In genomic region chr3:51373658-51374421, GRCh38 we compare ENCODE assay signal across 31 cellular contexts. TPM values are rescaled to one million over a fixed set of nuclear protein-coding genes. Genes with fewer than 3 reads are reported as not detected.
DNase-seq lines count a peak whose midpoint lies in the region; ATAC-seq, FAIRE-seq and TF ChIP-seq lines count a peak whose summit lies in the region.
"Had no signal": no experiment of that assay in that cellular context is flagged by ENCODE, and none has a peak within 500 bp of the region (broad histone marks: within the 10 kb centered on the region; RNA-seq: fewer than 3 reads in every experiment).

No MANE protein-coding gene starts in this region.

- H3K4ac ChIP-seq in mesenchymal stem cell (ENCODE audit: low read depth in 1 of 2, low read length in 2 of 2): no peak overlapping the region

- no peak overlapping the region for H3K4me2 ChIP-seq in HepG2 (ENCODE audit: low read depth, low read length)
- H3K4me2 ChIP-seq in mesenchymal stem cell (ENCODE audit: low read length, poor library complexity, severe bottlenecking): no peak overlapping the region
- H3K4me2 ChIP-seq: KMS-11 had no signal

- no peak overlapping the region for H2BK12ac ChIP-seq in mesenchymal stem cell (ENCODE audit: low read length in 2 of 2)

- POLR2A ChIA-PET in HepG2 (lab: Yijun Ruan, JAX): no interaction called here

- FAIRE-seq in HepG2 (lab: Jason Lieb, UNC): no peak
- FAIRE-seq: GM12892, RCC 7860 had no signal

- no peak for TF ChIP-seq POLR2A in HepG2 (IDR thresholded peaks at IDR 0.05; ENCODE audit: insufficient read depth in 1 of 2, low read depth in 2 of 2, low read length in 2 of 2)

- TF ChIP-seq RAD21 in liver (IDR thresholded peaks at IDR 0.05) (no peak), HepG2 (CRISPR knock-in tag; IDR thresholded peaks at IDR 0.05) (no peak)

- H2BK120ac ChIP-seq in mesenchymal stem cell (ENCODE audit: low read depth, low read length): no peak overlapping the region

- H3K27ac ChIP-seq in liver (ENCODE audit: low read depth in 1 of 2, low read length in 2 of 2) (no peak overlapping the region), HepG2 (ENCODE audit: extremely low read length, insufficient read depth, low read length) (no peak overlapping the region), mesenchymal stem cell (ENCODE audit: low read length, poor library complexity, severe bottlenecking) (no peak overlapping the region)
- H3K27ac ChIP-seq: 22Rv1, C4-2B, KMS-11, SJSA1 had no signal

- no peak for TF ChIP-seq EP300 in HepG2 (IDR thresholded peaks at IDR 0.05; ENCODE audit: low read depth in 2 of 2, low read length in 2 of 2)
- no peak for TF ChIP-seq EP300 in HepG2 (CRISPR knock-in tag; IDR thresholded peaks at IDR 0.05; ENCODE audit: borderline replicate concordance)

- 54% methylated on average over 5 of the region's 5 CpGs for WGBS in liver
- WGBS in HepG2 (ENCODE audit: low lambda C conversion rate): 20% methylated on average over 5 of the region's 5 CpGs
- 89% methylated on average over 5 of the region's 5 CpGs for WGBS in mesenchymal stem cell

- H3K36me3 Mint-ChIP-seq in nephron progenitor cell (ENCODE audit: low read depth): no peaks in the 10 kb centered on the region
- H3K36me3 Mint-ChIP-seq: CD8-positive, alpha-beta memory T cell; IgD-negative memory B cell had no signal

- in situ Hi-C loops in HepG2 (cut with HindIII; ENCODE audit: extremely low pct_ligation_motif_present, low pct_unique_long_range_greater_than_20kb): loop anchor here (5.0 to 10.0 kb wide), 3 partner anchors 269 to 757 kb away; partner anchors contain the start of gene MAPKAPK3

- CTCF ChIA-PET in HepG2 (lab: Yijun Ruan, JAX; ENCODE audit: low intra/inter-chr PET ratio, low total read pairs): no interaction called here

- H3K27me3 Mint-ChIP-seq in nephron progenitor cell (ENCODE audit: low read depth, poor library complexity): peaks cover 7% of the 10 kb centered on the region

- intact Hi-C loops in HepG2 (cut with micrococcal nuclease; ENCODE audit: unreplicated experiment): loop anchor here (2.0 kb wide), 1 partner anchor 403 kb away; no protein-coding TSS in a partner anchor

- peak overlapping the region; percentile 69 for H3K27ac Mint-ChIP-seq in nephron progenitor cell
- H3K27ac Mint-ChIP-seq: B cell; CD8-positive, alpha-beta memory T cell; HFFc6; IgD-negative memory B cell had no signal

- no peak overlapping the region for H3K14ac ChIP-seq in mesenchymal stem cell (ENCODE audit: low read length in 2 of 2)

- H3K4me3 ChIP-seq in liver (ENCODE audit: low read depth in 1 of 3, low read length in 3 of 3) (no peak overlapping the region), HepG2 (replicated peaks in 1 of 3; ENCODE audit: insufficient read depth in 1 of 3, low read depth in 2 of 3, low read length in 3 of 3) (no peak overlapping the region), mesenchymal stem cell (ENCODE audit: insufficient read depth in 1 of 2, low read depth in 1 of 2, low read length in 2 of 2) (no peak overlapping the region)
- H3K4me3 ChIP-seq: HAP-1, SJSA1 had no signal

- H3K79me2 ChIP-seq in HepG2 (ENCODE audit: insufficient read depth, low read length): no peaks in the 10 kb centered on the region

- no peaks in the 10 kb centered on the region for H3K9me3 ChIP-seq in liver (ENCODE audit: control insufficient read depth in 4 of 4, low read length in 3 of 4)
- H3K9me3 ChIP-seq in HepG2 (ENCODE audit: low read length): no peaks in the 10 kb centered on the region
- no peaks in the 10 kb centered on the region for H3K9me3 ChIP-seq in mesenchymal stem cell (ENCODE audit: control insufficient read depth, low read length)
- H3K9me3 ChIP-seq: HAP-1, SJSA1 had no signal

- H3K9ac ChIP-seq in liver (ENCODE audit: low read depth in 1 of 2, low read length in 2 of 2) (no peak overlapping the region), HepG2 (ENCODE audit: insufficient read depth, low read depth, low read length) (no peak overlapping the region), mesenchymal stem cell (ENCODE audit: low read length) (no peak overlapping the region)
- H3K9ac ChIP-seq: KMS-11 had no signal

- H3K27me3 ChIP-seq in liver (ENCODE audit: control insufficient read depth in 4 of 4, insufficient read depth in 4 of 4, low read length in 3 of 4): no peaks in the 10 kb centered on the region
- H3K27me3 ChIP-seq in HepG2 (ENCODE audit: control insufficient read depth in 1 of 2, insufficient read depth in 2 of 2, low read length in 2 of 2): peaks cover 7 to 56% of the 10 kb centered on the region in 2 experiments; a peak in 4 of 5 replicates
- H3K27me3 ChIP-seq in mesenchymal stem cell (ENCODE audit: control insufficient read depth in 1 of 2, insufficient read depth in 1 of 2, low read length in 2 of 2): peaks cover 0 to 10% of the 10 kb centered on the region in 2 experiments
- H3K27me3 ChIP-seq: SJSA1 had no signal

- H3K79me1 ChIP-seq in mesenchymal stem cell (replicated peaks; ENCODE audit: low read length, poor library complexity, severe bottlenecking): no peaks in the 10 kb centered on the region

- H3K4me1 Mint-ChIP-seq in nephron progenitor cell: no peaks in the 10 kb centered on the region
- H3K4me1 Mint-ChIP-seq: B cell, IgD-negative memory B cell had no signal

- no peak overlapping the region for H2AK5ac ChIP-seq in mesenchymal stem cell (ENCODE audit: low read length, severe bottlenecking)

- H3K4me3 Mint-ChIP-seq in nephron progenitor cell: no peak overlapping the region
- H3K4me3 Mint-ChIP-seq: B cell, HFFc6 had no signal

- H3K23ac ChIP-seq in mesenchymal stem cell (ENCODE audit: low read length in 2 of 2): no peak overlapping the region

- no TSS peak for BruUV-seq in HepG2 (replicated peaks; lab: Mats Ljungman, UMichigan)

- H3K36me3 ChIP-seq in liver (ENCODE audit: control insufficient read depth in 4 of 4, insufficient read depth in 3 of 4, low read depth in 1 of 4, low read length in 3 of 4) (no peaks in the 10 kb centered on the region), HepG2 (replicated peaks in 1 of 2; ENCODE audit: control insufficient read depth in 1 of 2, insufficient read depth in 2 of 2, low read length in 2 of 2) (no peaks in the 10 kb centered on the region), mesenchymal stem cell (ENCODE audit: control insufficient read depth in 1 of 2, insufficient read depth in 2 of 2, low read depth in 1 of 2, low read length in 2 of 2) (no peaks in the 10 kb centered on the region)
- H3K36me3 ChIP-seq: HAP-1, SJSA1 had no signal

- no peak overlapping the region for H4K8ac ChIP-seq in mesenchymal stem cell (ENCODE audit: low read length)

- DNase-seq in NCI-H2196 (lab: John Stamatoyannopoulos, UW; ENCODE audit: unreplicated experiment) (peak; percentile 5), NCI-H2196 treated with DMSO at 0.1 percent for 48 hours (lab: John Stamatoyannopoulos, UW; ENCODE audit: unreplicated experiment) (no peak), HepG2 (ENCODE audit: low spot score) (no peak), nephron progenitor cell (no peak), RKO (ENCODE audit: low spot score) (no peak), mesenchymal stem cell (no peak)
- no peak for DNase-seq in activated CD8-positive, alpha-beta memory T cell treated with anti-CD3 and anti-CD28 coated beads for 24 hours
- DNase-seq: CD8-positive, alpha-beta memory T cell; DMS 273 treated with DMSO at 0.1 percent for 48 hours; DMS79 treated with DMSO at 0.1 percent for 48 hours; GF-D8; GOT3; HFFc6; MM.1S; NCI-H1048; NCI-H1417; NCI-H1694; NCI-H2029 treated with DMSO at 0.1 percent for 48 hours; NCI-H345; NCI-H510A treated with DMSO at 0.1 percent for 48 hours; Right ventricle myocardium superior had no signal

- H3K18ac ChIP-seq in mesenchymal stem cell (ENCODE audit: low read depth in 1 of 2, low read length in 2 of 2): no peak overlapping the region

- TF ChIP-seq CTCF in liver (IDR thresholded peaks at IDR 0.05; ENCODE audit: low read depth, low read length, missing input control) (no peak), HepG2 (CRISPR knock-in tag; IDR thresholded peaks at IDR 0.05) (no peak), nephron progenitor cell (IDR thresholded peaks at IDR 0.05) (no peak)

- H2AFZ ChIP-seq in HepG2 (ENCODE audit: low read length) (no peak overlapping the region), mesenchymal stem cell (ENCODE audit: low read depth, low read length) (no peak overlapping the region)

- ATAC-seq in HepG2: no peak

- H4K91ac ChIP-seq in mesenchymal stem cell (ENCODE audit: low read length): no peak overlapping the region

- no peak overlapping the region for H2BK15ac ChIP-seq in mesenchymal stem cell (ENCODE audit: low read depth, poor library complexity, severe bottlenecking)

- H4K20me1 ChIP-seq in HepG2 (ENCODE audit: insufficient read depth, low read length): no peaks in the 10 kb centered on the region

- no peaks in the 10 kb centered on the region for H3K9me3 Mint-ChIP-seq in nephron progenitor cell
- H3K9me3 Mint-ChIP-seq: CD8-positive, alpha-beta memory T cell; HFFc6; IgD-negative memory B cell had no signal

- H2BK5ac ChIP-seq in mesenchymal stem cell (ENCODE audit: low read depth, low read length, poor library complexity, severe bottlenecking): no peak overlapping the region

- peaks cover 0 to 11% (median 8%) of the 10 kb centered on the region in 4 donors for H3K4me1 ChIP-seq in liver (ENCODE audit: control insufficient read depth in 4 of 4, insufficient read depth in 4 of 4, low read length in 3 of 4)
- no peaks in the 10 kb centered on the region for H3K4me1 ChIP-seq in HepG2 (ENCODE audit: insufficient read depth, low read length)
- H3K4me1 ChIP-seq in mesenchymal stem cell (ENCODE audit: control insufficient read depth, insufficient read depth, low read depth, low read length): no peaks in the 10 kb centered on the region
- H3K4me1 ChIP-seq: HAP-1, SJSA1 had no signal

RNA-seq across cellular contexts. Expression of gene MANF, which starts 11.3 kb away (rescaled TPM):
- total RNA-seq in liver: 100 to 1,000 TPM in 1 of 2 donors, 10 to 100 TPM in 1; 28.9 to 109 TPM
- polyA plus RNA-seq in liver: 100 to 1,000 TPM in 1 of 2 donors, 10 to 100 TPM in 1; 42.5 to 116 TPM
- 111 and 269 TPM in 2 replicates for total RNA-seq in HepG2 (2016; rRNA removed; fragmentation: Illumina TruSeq; extraction: Trizol)
- total RNA-seq in HepG2 (2016; cell fraction: cytosol; rRNA removed; fragmentation: Illumina TruSeq; extraction: Trizol; ENCODE audit: low read depth): 69.4 and 76.3 TPM in 2 replicates
- total RNA-seq in HepG2 (2016; cell fraction: insoluble cytoplasmic fraction; rRNA removed; fragmentation: Illumina TruSeq; extraction: Trizol): 107 and 262 TPM in 2 replicates
- 72.9 and 73.6 TPM in 2 replicates for total RNA-seq in HepG2 (2016; cell fraction: membrane; rRNA removed; fragmentation: Illumina TruSeq; extraction: Trizol)
- total RNA-seq in HepG2 (2016; cell fraction: nucleus; rRNA removed; fragmentation: Illumina TruSeq; extraction: Trizol): 161 and 173 TPM in 2 replicates
- 47.6 and 55.4 TPM in 2 replicates for polyA plus RNA-seq in HepG2 (2011; rRNA removed)
- 45.7 and 62.4 TPM in 2 replicates for polyA plus RNA-seq in HepG2 (2011; cell fraction: cytosol; rRNA removed)
- 15.5 and 21.5 TPM in 2 replicates for polyA plus RNA-seq in HepG2 (2011; cell fraction: nucleus; rRNA removed)
- polyA plus RNA-seq in HepG2 (2012): 75.8 and 112 TPM in 2 replicates
- polyA plus RNA-seq in HepG2 (2016; cell fraction: cytosol; fragmentation: Illumina TruSeq; extraction: Trizol; ENCODE audit: low read depth): 49.9 and 54.5 TPM in 2 replicates
- 114 and 115 TPM in 2 replicates for polyA plus RNA-seq in HepG2 (2016; cell fraction: insoluble cytoplasmic fraction; fragmentation: Illumina TruSeq; extraction: Trizol; ENCODE audit: low read depth)
- 56.5 and 56.9 TPM in 2 replicates for polyA plus RNA-seq in HepG2 (2016; cell fraction: membrane; fragmentation: Illumina TruSeq; extraction: Trizol; ENCODE audit: low read depth)
- polyA plus RNA-seq in HepG2 (2016; cell fraction: nucleus; fragmentation: Illumina TruSeq; extraction: Trizol; ENCODE audit: insufficient read depth, low read depth): 280 and 295 TPM in 2 replicates
- 5.1 and 7.1 TPM in 2 replicates for polyA minus RNA-seq in HepG2 (2011; rRNA and poly(A)+ RNA removed; ENCODE audit: low replicate concordance)
- 15.4 and 17.7 TPM in 2 replicates for polyA minus RNA-seq in HepG2 (2011; cell fraction: cytosol; rRNA and poly(A)+ RNA removed)
- polyA minus RNA-seq in HepG2 (2011; cell fraction: nucleus; rRNA and poly(A)+ RNA removed): 16.2 and 19.4 TPM in 2 replicates
- polyA plus RNA-seq in mesenchymal stem cell (2013, experiment 1 of 2): 220 TPM
- polyA plus RNA-seq in mesenchymal stem cell (2013, experiment 2 of 2): 221 TPM

RNA-seq across cellular contexts. Expression of gene RBM15B, which starts 17.2 kb away (rescaled TPM):
- total RNA-seq in liver: 10 to 100 TPM; 12.2 to 14.8 TPM
- polyA plus RNA-seq in liver: 1 to 10 TPM; 2.3 to 7.9 TPM
- 19.3 and 19.6 TPM in 2 replicates for total RNA-seq in HepG2 (2016; rRNA removed; fragmentation: Illumina TruSeq; extraction: Trizol)
- 4.0 and 4.1 TPM in 2 replicates for total RNA-seq in HepG2 (2016; cell fraction: cytosol; rRNA removed; fragmentation: Illumina TruSeq; extraction: Trizol; ENCODE audit: low read depth)
- total RNA-seq in HepG2 (2016; cell fraction: insoluble cytoplasmic fraction; rRNA removed; fragmentation: Illumina TruSeq; extraction: Trizol): 15.8 and 19.9 TPM in 2 replicates
- 21.6 and 22.6 TPM in 2 replicates for total RNA-seq in HepG2 (2016; cell fraction: membrane; rRNA removed; fragmentation: Illumina TruSeq; extraction: Trizol)
- total RNA-seq in HepG2 (2016; cell fraction: nucleus; rRNA removed; fragmentation: Illumina TruSeq; extraction: Trizol): 15.0 and 17.5 TPM in 2 replicates
- polyA plus RNA-seq in HepG2 (2011; rRNA removed): 8.2 and 8.5 TPM in 2 replicates
- 8.8 and 9.8 TPM in 2 replicates for polyA plus RNA-seq in HepG2 (2011; cell fraction: cytosol; rRNA removed)
- 10.4 and 11.9 TPM in 2 replicates for polyA plus RNA-seq in HepG2 (2011; cell fraction: nucleus; rRNA removed)
- 9.6 and 10.5 TPM in 2 replicates for polyA plus RNA-seq in HepG2 (2012)
- 3.9 and 4.1 TPM in 2 replicates for polyA plus RNA-seq in HepG2 (2016; cell fraction: cytosol; fragmentation: Illumina TruSeq; extraction: Trizol; ENCODE audit: low read depth)
- polyA plus RNA-seq in HepG2 (2016; cell fraction: insoluble cytoplasmic fraction; fragmentation: Illumina TruSeq; extraction: Trizol; ENCODE audit: low read depth): 20.7 and 23.7 TPM in 2 replicates
- polyA plus RNA-seq in HepG2 (2016; cell fraction: membrane; fragmentation: Illumina TruSeq; extraction: Trizol; ENCODE audit: low read depth): 17.3 and 19.5 TPM in 2 replicates
- polyA plus RNA-seq in HepG2 (2016; cell fraction: nucleus; fragmentation: Illumina TruSeq; extraction: Trizol; ENCODE audit: insufficient read depth, low read depth): 21.7 and 22.1 TPM in 2 replicates
- polyA minus RNA-seq in HepG2 (2011; rRNA and poly(A)+ RNA removed; ENCODE audit: low replicate concordance): 23.7 and 28.7 TPM in 2 replicates
- 9.1 and 9.2 TPM in 2 replicates for polyA minus RNA-seq in HepG2 (2011; cell fraction: cytosol; rRNA and poly(A)+ RNA removed)
- 30.8 and 31.5 TPM in 2 replicates for polyA minus RNA-seq in HepG2 (2011; cell fraction: nucleus; rRNA and poly(A)+ RNA removed)
- polyA plus RNA-seq in mesenchymal stem cell (2013, experiment 1 of 2): 26.0 TPM
- 25.4 TPM for polyA plus RNA-seq in mesenchymal stem cell (2013, experiment 2 of 2)
